8 cellular contexts compared by ENCODE assay signal in the genomic region with DNA sequence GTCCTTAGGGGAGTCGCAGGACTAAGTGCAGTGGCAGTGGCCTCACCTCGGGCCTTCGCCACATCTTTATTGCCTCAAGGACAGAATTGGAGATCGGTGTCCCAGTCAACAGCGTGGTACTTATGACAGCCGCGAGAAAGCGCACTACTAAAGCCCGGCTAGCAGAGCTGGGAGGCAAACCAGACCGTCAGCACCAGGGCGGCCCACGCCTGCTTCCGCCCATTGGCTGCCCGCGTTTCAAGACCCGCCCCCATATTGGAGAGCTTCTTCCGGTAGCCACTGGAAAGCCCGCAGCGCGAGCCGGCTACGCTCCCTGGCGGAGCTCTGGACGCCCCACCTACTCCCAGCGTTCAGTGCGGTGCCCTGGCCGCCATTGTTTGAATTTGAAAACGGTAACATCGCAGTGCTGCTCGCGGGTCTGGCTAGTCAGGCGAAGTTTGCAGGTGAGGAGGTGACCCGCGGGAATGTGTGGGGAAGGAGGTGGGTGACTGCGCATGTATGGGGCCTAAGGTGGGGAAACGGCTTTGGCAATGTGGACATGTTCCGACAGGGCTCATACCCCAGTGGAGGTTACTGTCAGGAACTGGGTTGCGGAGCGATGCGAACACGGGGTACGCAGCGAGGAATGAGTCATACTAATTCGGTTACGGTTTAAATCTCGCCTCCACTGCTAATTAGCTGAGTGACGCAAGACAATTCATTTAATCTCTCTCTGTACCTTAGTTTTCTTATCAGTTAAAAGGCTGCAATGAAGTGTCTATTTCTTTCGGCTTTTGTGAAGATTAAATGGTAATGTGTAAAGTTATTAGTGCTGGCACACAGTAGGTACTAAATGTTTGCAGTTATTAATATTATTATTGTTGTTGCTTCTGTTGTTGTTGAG. TPM values are rescaled to one million over a fixed set of nuclear protein-coding genes. Genes with fewer than 3 reads are reported as not detected.
A peak's percentile ranks its signal among the peaks of the same experiment; 100 is the strongest.
DNase-seq lines count a peak whose midpoint lies in the region; TF ChIP-seq lines count a peak whose summit lies in the region.

KIF20B (plus strand) TSS at position 353 of the 883 bp plus-strand sequence. CDS start 3,705 bp downstream, outside the sequence.

- peak in 4 of 6 experiments; percentile 26 to 82 (median 38) for TF ChIP-seq CTCF in esophagus squamous epithelium (IDR thresholded peaks at IDR 0.05)

- H2AFZ ChIP-seq in GM23248 = peak within 1 kb of the TSS; percentile 94

- H3F3A ChIP-seq in GM23248 (ENCODE audit: insufficient read depth) = peaks cover 16% of the 10 kb centered on the region; the same call in 1 of the 2 replicates

- H4K20me1 ChIP-seq in GM23248 (ENCODE audit: insufficient read depth) = no peaks in the 10 kb centered on the region

- peak within 1 kb of the TSS; percentile 78 for H3K27ac ChIP-seq in GM23248
- peak within 1 kb of the TSS; percentile 85 to 92 (median 88) for H3K27ac ChIP-seq in esophagus squamous epithelium

- TF ChIP-seq POLR2A in esophagus squamous epithelium (IDR thresholded peaks at IDR 0.05) = peak in 2 of 4 donors; percentile 51 to 67

- H3K36me3 ChIP-seq in GM23248 (ENCODE audit: low read depth) = no peaks in the 10 kb centered on the region
- H3K36me3 ChIP-seq in esophagus squamous epithelium = no peaks in the 10 kb centered on the region

- intact Hi-C loops in esophagus squamous epithelium (cut with DNase I) = no loop called here

- peak within 1 kb of the TSS; percentile 97 for H3K4me2 ChIP-seq in GM23248 (ENCODE audit: unreplicated experiment)

- H3K9ac ChIP-seq in GM23248 = peak within 1 kb of the TSS; percentile 83

- peak within 1 kb of the TSS; percentile 81 for H3K4me3 ChIP-seq in GM23248
- H3K4me3 ChIP-seq in esophagus squamous epithelium = peak within 1 kb of the TSS; percentile 56 to 79 (median 72)

- in situ Hi-C loops in GM23248 (cut with MboI) = loop anchor here (25.0 kb wide), 1 partner anchor 289 kb away; the partner anchor contains the start of gene IFIT5

- H3K9me2 ChIP-seq in GM23248 (ENCODE audit: insufficient read depth) = no peaks in the 10 kb centered on the region

- DNase-seq in Daoy (ENCODE audit: low read depth) = peak; percentile 97
- DNase-seq in GM23248 = peak; percentile 100
- peak; percentile 100 for DNase-seq in Kasumi-1 (lab: John Stamatoyannopoulos, UW)
- DNase-seq in RKO (ENCODE audit: low spot score) = peak; percentile 98
- peak; percentile 91 for DNase-seq in activated T-helper 1 cell treated with Interleukin-2 at 50 U/mL for 16 hours (ENCODE audit: low read depth)
- peak; percentile 84 for DNase-seq in esophagus squamous epithelium (lab: John Stamatoyannopoulos, UW)
- peak; percentile 98 for DNase-seq in myocyte (ENCODE audit: low read depth)
- peak; percentile 90 to 94 for DNase-seq in stimulated activated CD8-positive, alpha-beta memory T cell treated with anti-CD3 and anti-CD28 coated beads, Interleukin-7, amount 100 ng/mL, for 48 hours (ENCODE audit: extremely low read depth in 1 of 2, low read depth in 1 of 2)

- 1% methylated on average over 48 of the region's 48 CpGs for WGBS in GM23248 (ENCODE audit: low coverage in 1 of 2, low lambda C conversion rate in 2 of 2, missing lambda C conversion rate in 2 of 2), 2 experiments
- 0 to 1% methylated on average over 24 to 25 of the region's 48 CpGs for WGBS in esophagus squamous epithelium, 2 donors

- H3K9me3 ChIP-seq in GM23248 (ENCODE audit: low read depth) (no peaks in the 10 kb centered on the region), esophagus squamous epithelium (no peaks in the 10 kb centered on the region)

- peaks cover 49% of the 10 kb centered on the region for H3K79me2 ChIP-seq in GM23248 (ENCODE audit: insufficient read depth)

- H3K4me1 ChIP-seq in GM23248 (ENCODE audit: insufficient read depth) = peaks cover 32% of the 10 kb centered on the region
- H3K4me1 ChIP-seq in esophagus squamous epithelium = peaks cover 0 to 28% (median 9%) of the 10 kb centered on the region in 3 donors

- no peaks in the 10 kb centered on the region for H3K27me3 ChIP-seq in GM23248 (replicated peaks; ENCODE audit: insufficient read depth)
- H3K27me3 ChIP-seq in esophagus squamous epithelium = no peaks in the 10 kb centered on the region

RNA-seq across cellular contexts. Expression of gene KIF20B, which starts in this region (rescaled TPM):
- 34.3 and 38.1 TPM in 2 replicates for total RNA-seq in Daoy (2014; rRNA removed; shearing (Covaris generic))
- total RNA-seq in GM23248 (2014; rRNA removed; shearing (Covaris generic)) = 7.8 and 8.9 TPM in 2 replicates
- 17.1 and 17.8 TPM in 2 replicates for polyA plus RNA-seq in GM23248 (2016; fragmentation: Nextera tagmentation; extraction: Ambion mirVana)
- 10 to 100 TPM in 1 of 4 donors, 1 to 10 TPM in 3; 4.2 to 13.4 (median 8.6) TPM for total RNA-seq in esophagus squamous epithelium
- 4.1 and 4.3 TPM in 2 replicates for total RNA-seq in myocyte
- 0.35 TPM for polyA plus RNA-seq in myocyte (2012)

Comparison
In these comparisons a context has a peak if more than half of its experiments do, and no peak if none do; other contexts are left out.
1. Peak in every context shown above with its lines: DNase-seq, H3K4me3 ChIP-seq and H3K27ac ChIP-seq.